ENCODE assay signal across 8 cellular contexts in genomic region chr2:222690564-222691200, GRCh38. TPM values are rescaled to one million over a fixed set of nuclear protein-coding genes. Genes with fewer than 3 reads are reported as not detected.
DNase-seq lines count a peak whose midpoint lies in the region; ATAC-seq, FAIRE-seq and TF ChIP-seq lines count a peak whose summit lies in the region.

No MANE protein-coding gene starts in this region.

- no TSS peak for BruUV-seq in A673 (replicated peaks; lab: Mats Ljungman, UMichigan)

- no peak overlapping the region for H3K9ac ChIP-seq in astrocyte (ENCODE audit: low read length)

- H2AFZ ChIP-seq in astrocyte (ENCODE audit: low read depth, low read length), result no peak overlapping the region

- H3K9me3 ChIP-seq in A673 (ENCODE audit: low read depth, low read length, poor library complexity, severe bottlenecking) (no peaks in the 10 kb centered on the region), astrocyte (ENCODE audit: insufficient read depth, low read depth, low read length) (no peaks in the 10 kb centered on the region), iPS DF 6.9 (ENCODE audit: control insufficient read depth, insufficient read depth, low read length) (no peaks in the 10 kb centered on the region)

- no peaks in the 10 kb centered on the region for H4K20me1 ChIP-seq in astrocyte (ENCODE audit: insufficient read depth, low read length)

- peak; percentile 61 for ATAC-seq in GM18499 (IDR thresholded peaks at IDR 0.05; ENCODE audit: insufficient read depth, unreplicated experiment)
- ATAC-seq in HG02870 (IDR thresholded peaks at IDR 0.05; ENCODE audit: unreplicated experiment), result peak; percentile 95

- H3K27ac ChIP-seq in A673 (ENCODE audit: low read depth, low read length, poor library complexity, severe bottlenecking), result no peak overlapping the region
- no peak overlapping the region for H3K27ac ChIP-seq in astrocyte (ENCODE audit: low read depth, low read length)
- no peak overlapping the region for H3K27ac ChIP-seq in iPS DF 6.9 (ENCODE audit: low read length)

- peaks cover 15% of the 10 kb centered on the region for H3K4me1 ChIP-seq in A673 (ENCODE audit: insufficient read depth, low read length, poor library complexity, severe bottlenecking)
- H3K4me1 ChIP-seq in astrocyte (ENCODE audit: insufficient read depth, low read length), result no peaks in the 10 kb centered on the region
- no peaks in the 10 kb centered on the region for H3K4me1 ChIP-seq in iPS DF 6.9 (ENCODE audit: control insufficient read depth, insufficient read depth, low read length)

- H3K27ac Mint-ChIP-seq in astrocyte (ENCODE audit: unreplicated experiment), result no peak overlapping the region

- intact Hi-C loops in A673 (cut with micrococcal nuclease; ENCODE audit: unreplicated experiment), result loop anchor here (5.0 to 10.0 kb wide), 3 partner anchors 212 to 1104 kb away; no protein-coding TSS in a partner anchor

- H3K9me3 Mint-ChIP-seq in astrocyte (ENCODE audit: unreplicated experiment), result peaks cover 3% of the 10 kb centered on the region

- no peaks in the 10 kb centered on the region for H3K27me3 Mint-ChIP-seq in astrocyte (ENCODE audit: low read depth, unreplicated experiment)

- no peaks in the 10 kb centered on the region for H3K36me3 Mint-ChIP-seq in astrocyte (ENCODE audit: low read depth, unreplicated experiment)

- H3K4me3 Mint-ChIP-seq in astrocyte (ENCODE audit: unreplicated experiment), result no peak overlapping the region

- FAIRE-seq in astrocyte (lab: Jason Lieb, UNC), result no peak

- DNase-seq in A673 (ENCODE audit: low spot score) (peak; percentile 89), NCI-H1417 treated with DMSO at 0.1 percent for 48 hours (lab: John Stamatoyannopoulos, UW) (peak; percentile 34), T-helper 9 cell (peak; percentile 58), astrocyte (ENCODE audit: low read depth) (peak; percentile 50), iPS DF 6.9 (ENCODE audit: low read depth, low spot score) (peak; percentile 37)
- peak; percentile 35 to 51 for DNase-seq in stimulated activated CD4-positive, alpha-beta T cell treated with anti-CD3 and anti-CD28 coated beads, Interleukin-15, amount 100 ng/mL, for 1 hour (ENCODE audit: low read depth in 1 of 2, low spot score in 1 of 2)

- CTCF ChIA-PET in A673 (lab: Charles Lee), result interaction anchor here (0.6 to 1.0 kb wide), 7 partner anchors 9 to 954 kb away, joined by 3 to 6 read pairs (median 3); no protein-coding TSS in a partner anchor

- WGBS in iPS DF 6.9 (ENCODE audit: insufficient coverage, insufficient read length), result no CpG with 5 or more reads among the region's 10 CpGs

- TF ChIP-seq CTCF in A673 (conservative IDR thresholded peaks at IDR 0.05; ENCODE audit: low read depth, low read length), result peak; percentile 100
- peak; percentile 100 for TF ChIP-seq CTCF in astrocyte (IDR thresholded peaks at IDR 0.05; ENCODE audit: insufficient read depth, low read depth, low read length)

- H3K4me2 ChIP-seq in astrocyte (ENCODE audit: low read length), result no peak overlapping the region

- POLR2A ChIA-PET in A673 (lab: Charles Lee; ENCODE audit: low non-redundant PET), result no interaction called here

- no peaks in the 10 kb centered on the region for H3K79me2 ChIP-seq in astrocyte (ENCODE audit: insufficient read depth, low read length)

- no peaks in the 10 kb centered on the region for H3K4me1 Mint-ChIP-seq in astrocyte (ENCODE audit: low read depth, unreplicated experiment)

- H3K36me3 ChIP-seq in A673 (ENCODE audit: insufficient read depth, low read length, poor library complexity, severe bottlenecking) (no peaks in the 10 kb centered on the region), astrocyte (ENCODE audit: insufficient read depth, low read length) (no peaks in the 10 kb centered on the region), iPS DF 6.9 (ENCODE audit: control insufficient read depth, insufficient read depth, low read length) (no peaks in the 10 kb centered on the region)

- H3K27me3 ChIP-seq in A673 (replicated peaks; ENCODE audit: insufficient read depth, low read depth, low read length, poor library complexity) (no peaks in the 10 kb centered on the region), astrocyte (ENCODE audit: insufficient read depth, low read length) (no peaks in the 10 kb centered on the region), iPS DF 6.9 (ENCODE audit: control insufficient read depth, insufficient read depth, low read length) (no peaks in the 10 kb centered on the region)

- H3K4me3 ChIP-seq in A673 (ENCODE audit: low read depth, low read length, poor library complexity, severe bottlenecking) (no peak overlapping the region), astrocyte (ENCODE audit: insufficient read depth, low read depth, low read length) (no peak overlapping the region), iPS DF 6.9 (ENCODE audit: low read length) (no peak overlapping the region)

RNA-seq across cellular contexts. Expression of gene MOGAT1, which starts 19.2 kb away (rescaled TPM):
- total RNA-seq in A673 (2021) (not detected in 2 replicates), astrocyte (not detected in 2 replicates)

RNA-seq across cellular contexts. Expression of gene FARSB, which starts 34.8 kb away (rescaled TPM):
- 70.3 and 72.1 TPM in 2 replicates for total RNA-seq in A673 (2021)
- total RNA-seq in astrocyte, result 21.9 and 23.1 TPM in 2 replicates

Comparison
In these comparisons a context has a peak if more than half of its experiments do, and no peak if none do; other contexts are left out.
1. DNase-seq: peak in every context shown above with its lines; median percentile 89 in A673; 58 in T-helper 9 cell; 50 in astrocyte; 43 in stimulated activated CD4-positive, alpha-beta T cell treated with anti-CD3 and anti-CD28 coated beads, Interleukin-15, amount 100 ng/mL, for 1 hour; 37 in iPS DF 6.9; 34 in NCI-H1417 treated with DMSO at 0.1 percent for 48 hours.